In genomic region chr12:53451661-53452158, GRCh38 we compare ENCODE assay signal across 1 cellular context.
TF ChIP-seq lines count a peak whose summit lies in the region.

Gene PCBP2, plus strand, starts transcription at chr12:53452102. Its CDS starts 2,699 bp downstream, at chr12:53454801.

TF ChIP-seq in HepG2, 621 proteins besides CTCF, POLR2A, EP300 and RAD21 (continued from another document and continues in another):
- TF ChIP-seq, protein P1, sequence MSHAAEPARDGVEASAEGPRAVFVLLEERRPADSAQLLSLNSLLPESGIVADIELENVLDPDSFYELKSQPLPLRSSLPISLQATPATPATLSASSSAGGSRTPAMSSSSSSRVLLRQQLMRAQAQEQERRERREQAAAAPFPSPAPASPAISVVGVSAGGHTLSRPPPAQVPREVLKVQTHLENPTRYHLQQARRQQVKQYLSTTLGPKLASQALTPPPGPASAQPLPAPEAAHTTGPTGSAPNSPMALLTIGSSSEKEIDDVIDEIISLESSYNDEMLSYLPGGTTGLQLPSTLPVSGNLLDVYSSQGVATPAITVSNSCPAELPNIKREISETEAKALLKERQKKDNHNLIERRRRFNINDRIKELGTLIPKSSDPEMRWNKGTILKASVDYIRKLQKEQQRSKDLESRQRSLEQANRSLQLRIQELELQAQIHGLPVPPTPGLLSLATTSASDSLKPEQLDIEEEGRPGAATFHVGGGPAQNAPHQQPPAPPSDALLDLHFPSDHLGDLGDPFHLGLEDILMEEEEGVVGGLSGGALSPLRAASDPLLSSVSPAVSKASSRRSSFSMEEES (CRISPR knock-in tag; IDR thresholded peaks at IDR 0.05), result 0 out of 2 replicates have a peak, but pooled peaks have one; percentile 33
- TF ChIP-seq THAP8 (CRISPR knock-in tag; IDR thresholded peaks at IDR 0.05; ENCODE audit: borderline replicate concordance) (no peak), ZNF670 (CRISPR knock-in tag; IDR thresholded peaks at IDR 0.05; ENCODE audit: borderline replicate concordance) (no peak), SMARCC2 (IDR thresholded peaks at IDR 0.05) (no peak), RAD51 (IDR thresholded peaks at IDR 0.05; ENCODE audit: borderline replicate concordance) (no peak), TRIM24 (CRISPR knock-in tag; IDR thresholded peaks at IDR 0.05) (no peak), KDM4B (CRISPR knock-in tag; IDR thresholded peaks at IDR 0.05) (peak; percentile 96), RFXANK (CRISPR knock-in tag; IDR thresholded peaks at IDR 0.05) (0 out of 2 replicates have a peak, but pooled peaks have one; percentile 23), TAF15 (IDR thresholded peaks at IDR 0.05; ENCODE audit: low read depth, low read length, poor library complexity, severe bottlenecking) (no peak), BRCA1 (CRISPR knock-in tag; IDR thresholded peaks at IDR 0.05) (no peak; the same call in 1 of the 2 replicates), NR0B2 (CRISPR knock-in tag; IDR thresholded peaks at IDR 0.05) (no peak), GABPB1 (CRISPR knock-in tag; IDR thresholded peaks at IDR 0.05) (peak; percentile 95), HNRNPUL1 (IDR thresholded peaks at IDR 0.05; ENCODE audit: low read depth, low read length) (no peak), ZNF235 (CRISPR knock-in tag; IDR thresholded peaks at IDR 0.05; ENCODE audit: borderline replicate concordance) (peak; percentile 55; the same call in 1 of the 2 replicates), KDM1A (CRISPR knock-in tag; IDR thresholded peaks at IDR 0.05) (no peak), PRDM10 (CRISPR knock-in tag; IDR thresholded peaks at IDR 0.05; ENCODE audit: low read depth) (peak; percentile 75; the same call in 1 of the 2 replicates), ZNF281 (CRISPR knock-in tag; IDR thresholded peaks at IDR 0.05; ENCODE audit: borderline replicate concordance) (peak; percentile 31; the same call in 1 of the 2 replicates), MED1 (CRISPR knock-in tag; IDR thresholded peaks at IDR 0.05) (peak; percentile 83), SALL2 (CRISPR knock-in tag; IDR thresholded peaks at IDR 0.05) (peak; percentile 66; the same call in 1 of the 2 replicates), HMGA1 (CRISPR knock-in tag; conservative IDR thresholded peaks at IDR 0.05) (no peak), ZSCAN29 (CRISPR knock-in tag; conservative IDR thresholded peaks at IDR 0.05) (no peak), IKZF1 (IDR thresholded peaks at IDR 0.05) (no peak), GABPA (IDR thresholded peaks at IDR 0.05; ENCODE audit: low read depth, low read length) (peak; percentile 88), GABPA (CRISPR knock-in tag; IDR thresholded peaks at IDR 0.05; ENCODE audit: low read depth) (peak; percentile 94), RNF2 (conservative IDR thresholded peaks at IDR 0.05; ENCODE audit: low read depth) (0 out of 2 replicates have a peak, but pooled peaks have one; percentile 19), ZNF180 (CRISPR knock-in tag; IDR thresholded peaks at IDR 0.05; ENCODE audit: borderline replicate concordance, low read depth) (no peak), SAFB2 (CRISPR knock-in tag; IDR thresholded peaks at IDR 0.05; ENCODE audit: borderline replicate concordance, low read depth) (no peak), ZNF546 (CRISPR knock-in tag; conservative IDR thresholded peaks at IDR 0.05) (no peak), ZC3H4 (CRISPR knock-in tag; IDR thresholded peaks at IDR 0.05; ENCODE audit: borderline replicate concordance) (no peak), BRD4 (CRISPR knock-in tag; IDR thresholded peaks at IDR 0.05) (no peak), ZNF558 (CRISPR knock-in tag; IDR thresholded peaks at IDR 0.05; ENCODE audit: borderline replicate concordance) (no peak), NFYB (CRISPR knock-in tag; IDR thresholded peaks at IDR 0.05) (peak; percentile 36; the same call in 1 of the 2 replicates), TCF7L2 (IDR thresholded peaks at IDR 0.05; ENCODE audit: low read depth, low read length) (no peak), NBN (conservative IDR thresholded peaks at IDR 0.05) (no peak), ZNF724P (CRISPR knock-in tag; IDR thresholded peaks at IDR 0.05; ENCODE audit: borderline replicate concordance) (no peak), MATR3 (CRISPR knock-in tag; IDR thresholded peaks at IDR 0.05) (no peak), ZZZ3 (CRISPR knock-in tag; IDR thresholded peaks at IDR 0.05; ENCODE audit: borderline replicate concordance) (peak; percentile 79; the same call in 1 of the 2 replicates), HMG20B (CRISPR knock-in tag; conservative IDR thresholded peaks at IDR 0.05) (no peak), MEF2D (CRISPR knock-in tag; IDR thresholded peaks at IDR 0.05) (no peak), NFIB (CRISPR knock-in tag; IDR thresholded peaks at IDR 0.05; ENCODE audit: borderline replicate concordance) (no peak), ZNF234 (CRISPR knock-in tag; conservative IDR thresholded peaks at IDR 0.05) (no peak), MTA1 (CRISPR knock-in tag; IDR thresholded peaks at IDR 0.05; ENCODE audit: borderline replicate concordance) (no peak)
- TF ChIP-seq, protein P2, sequence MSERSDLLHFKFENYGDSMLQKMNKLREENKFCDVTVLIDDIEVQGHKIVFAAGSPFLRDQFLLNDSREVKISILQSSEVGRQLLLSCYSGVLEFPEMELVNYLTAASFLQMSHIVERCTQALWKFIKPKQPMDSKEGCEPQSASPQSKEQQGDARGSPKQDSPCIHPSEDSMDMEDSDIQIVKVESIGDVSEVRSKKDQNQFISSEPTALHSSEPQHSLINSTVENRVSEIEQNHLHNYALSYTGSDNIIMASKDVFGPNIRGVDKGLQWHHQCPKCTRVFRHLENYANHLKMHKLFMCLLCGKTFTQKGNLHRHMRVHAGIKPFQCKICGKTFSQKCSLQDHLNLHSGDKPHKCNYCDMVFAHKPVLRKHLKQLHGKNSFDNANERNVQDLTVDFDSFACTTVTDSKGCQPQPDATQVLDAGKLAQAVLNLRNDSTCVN (CRISPR knock-in tag; IDR thresholded peaks at IDR 0.05; ENCODE audit: borderline replicate concordance), result no peak
- TF ChIP-seq, protein P3, sequence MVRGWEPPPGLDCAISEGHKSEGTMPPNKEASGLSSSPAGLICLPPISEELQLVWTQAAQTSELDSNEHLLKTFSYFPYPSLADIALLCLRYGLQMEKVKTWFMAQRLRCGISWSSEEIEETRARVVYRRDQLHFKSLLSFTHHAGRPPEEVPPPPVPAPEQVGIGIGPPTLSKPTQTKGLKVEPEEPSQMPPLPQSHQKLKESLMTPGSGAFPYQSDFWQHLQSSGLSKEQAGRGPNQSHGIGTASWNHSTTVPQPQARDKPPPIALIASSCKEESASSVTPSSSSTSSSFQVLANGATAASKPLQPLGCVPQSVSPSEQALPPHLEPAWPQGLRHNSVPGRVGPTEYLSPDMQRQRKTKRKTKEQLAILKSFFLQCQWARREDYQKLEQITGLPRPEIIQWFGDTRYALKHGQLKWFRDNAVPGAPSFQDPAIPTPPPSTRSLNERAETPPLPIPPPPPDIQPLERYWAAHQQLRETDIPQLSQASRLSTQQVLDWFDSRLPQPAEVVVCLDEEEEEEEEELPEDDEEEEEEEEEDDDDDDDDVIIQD (CRISPR knock-in tag; IDR thresholded peaks at IDR 0.05; ENCODE audit: low read depth), result peak; percentile 65
- TF ChIP-seq, protein P4, sequence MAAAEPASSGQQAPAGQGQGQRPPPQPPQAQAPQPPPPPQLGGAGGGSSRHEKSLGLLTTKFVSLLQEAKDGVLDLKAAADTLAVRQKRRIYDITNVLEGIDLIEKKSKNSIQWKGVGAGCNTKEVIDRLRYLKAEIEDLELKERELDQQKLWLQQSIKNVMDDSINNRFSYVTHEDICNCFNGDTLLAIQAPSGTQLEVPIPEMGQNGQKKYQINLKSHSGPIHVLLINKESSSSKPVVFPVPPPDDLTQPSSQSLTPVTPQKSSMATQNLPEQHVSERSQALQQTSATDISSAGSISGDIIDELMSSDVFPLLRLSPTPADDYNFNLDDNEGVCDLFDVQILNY (CRISPR knock-in tag; conservative IDR thresholded peaks at IDR 0.05), result no peak
